ENCODE assay signal across 14 cellular contexts in the genomic region with DNA sequence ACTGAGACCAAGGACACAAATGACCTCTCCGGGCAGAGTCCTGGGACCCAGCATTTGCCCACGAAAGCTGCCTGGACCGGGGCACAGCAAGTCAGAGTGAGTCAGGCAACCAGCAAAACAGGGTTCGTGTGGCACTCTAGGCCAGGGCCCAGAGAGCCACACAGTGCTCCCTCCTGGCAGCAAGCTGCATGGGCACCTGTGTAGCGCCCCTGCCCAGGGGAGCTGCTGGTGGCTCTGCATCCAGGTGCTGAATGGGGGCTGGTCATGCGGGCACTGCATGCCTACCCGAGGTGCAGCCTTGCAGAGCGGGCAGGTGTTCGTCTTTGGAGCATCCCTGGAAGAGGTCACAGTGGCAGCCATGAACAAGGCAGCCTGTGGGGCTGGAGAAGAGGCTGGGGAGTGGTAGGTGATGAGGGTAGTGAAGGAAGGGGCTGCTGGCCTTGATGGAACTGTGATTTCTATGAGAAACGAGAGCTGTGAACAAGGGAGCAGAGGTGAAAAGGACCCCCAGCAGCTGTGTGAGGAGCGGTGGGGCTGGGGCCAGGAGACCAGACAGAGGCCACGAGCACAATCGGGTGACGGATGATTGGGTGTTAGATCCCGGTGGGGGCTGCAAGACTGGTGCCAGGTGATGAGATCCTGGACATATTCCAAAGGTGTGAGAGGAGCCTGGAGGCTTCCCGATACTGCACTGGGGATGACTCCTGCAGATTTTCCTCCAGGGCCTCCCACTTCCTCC.
DNase-seq lines count a peak whose midpoint lies in the region; ATAC-seq and TF ChIP-seq lines count a peak whose summit lies in the region.
"Had no signal": no experiment of that assay in that cellular context is flagged by ENCODE, and none has a peak within 500 bp of the region (broad histone marks: within the 10 kb centered on the region; RNA-seq: fewer than 3 reads in every experiment).

No MANE protein-coding gene starts in this region.

- H3K4me1 ChIP-seq in A673 (ENCODE audit: insufficient read depth, low read length, poor library complexity, severe bottlenecking) (no peaks in the 10 kb centered on the region), DOHH2 (ENCODE audit: control insufficient read depth, low read length) (no peaks in the 10 kb centered on the region), right lobe of liver (peaks cover 0 to 25% (median 9%) of the 10 kb centered on the region in 4 donors)

- no peak overlapping the region for H3K4me2 ChIP-seq in DOHH2 (ENCODE audit: low read length)
- H3K4me2 ChIP-seq: KMS-11 had no signal

- H3K27me3 ChIP-seq in A673 (replicated peaks; ENCODE audit: insufficient read depth, low read depth, low read length, poor library complexity) (no peaks in the 10 kb centered on the region), DOHH2 (ENCODE audit: control insufficient read depth, low read length) (no peaks in the 10 kb centered on the region), right lobe of liver (no peaks in the 10 kb centered on the region)

- no peaks in the 10 kb centered on the region for H3K79me2 ChIP-seq in DOHH2 (ENCODE audit: control insufficient read depth, low read length)

- H3K9me3 ChIP-seq in A673 (ENCODE audit: low read depth, low read length, poor library complexity, severe bottlenecking) (no peaks in the 10 kb centered on the region), DOHH2 (ENCODE audit: control insufficient read depth, insufficient read depth, low read length) (no peaks in the 10 kb centered on the region), right lobe of liver (no peaks in the 10 kb centered on the region)

- TF ChIP-seq POLR2A in right lobe of liver (IDR thresholded peaks at IDR 0.05) (no peak), erythroblast (IDR thresholded peaks at IDR 0.05; ENCODE audit: low read length) (no peak)

- peak; percentile 16 to 52 (median 26) for ATAC-seq in right lobe of liver
- no peak for ATAC-seq in HG02678 (IDR thresholded peaks at IDR 0.05; ENCODE audit: unreplicated experiment)
- ATAC-seq: sciatic nerve had no signal

- H3K27ac ChIP-seq in A673 (ENCODE audit: low read depth, low read length, poor library complexity, severe bottlenecking), result no peak overlapping the region
- H3K27ac ChIP-seq in DOHH2 (ENCODE audit: low read depth, low read length), result no peak overlapping the region
- H3K27ac ChIP-seq in right lobe of liver, result no peak overlapping the region
- H3K27ac ChIP-seq: KMS-11 had no signal

- H3F3A ChIP-seq in DOHH2 (ENCODE audit: control insufficient read depth, insufficient read depth), result no peaks in the 10 kb centered on the region

- 87% methylated on average over 11 of the region's 16 CpGs for WGBS in right lobe of liver (ENCODE audit: insufficient coverage, low coverage, low lambda C conversion rate, missing lambda C conversion rate)

- TF ChIP-seq CTCF in A673 (conservative IDR thresholded peaks at IDR 0.05; ENCODE audit: low read depth, low read length), result 0 out of 2 replicates have a peak, but pooled peaks have one; percentile 20
- peak; percentile 8 for TF ChIP-seq CTCF in DOHH2 (IDR thresholded peaks at IDR 0.05; ENCODE audit: low read depth, low read length, poor library complexity, severe bottlenecking)
- no peak for TF ChIP-seq CTCF in right lobe of liver (IDR thresholded peaks at IDR 0.05)

- no peak for DNase-seq in A673 (ENCODE audit: low spot score)
- peak; percentile 39 for DNase-seq in activated CD8-positive, alpha-beta memory T cell treated with anti-CD3 and anti-CD28 coated beads, Interleukin-2, amount 50 U/mL, for 48 hours
- DNase-seq in right lobe of liver, result no peak
- no peak for DNase-seq in SKM-1 (lab: John Stamatoyannopoulos, UW; ENCODE audit: unreplicated experiment)
- no peak for DNase-seq in stimulated activated CD4-positive, alpha-beta T cell treated with anti-CD3 and anti-CD28 coated beads, Interleukin-15, amount 100 ng/mL, for 24 hours
- DNase-seq in erythroblast (lab: John Stamatoyannopoulos, UW), result no peak
- DNase-seq: activated CD4-positive, alpha-beta T cell treated with anti-CD3 and anti-CD28 coated beads, Interleukin-2, amount 50 U/mL, for 1 hour; activated naive CD4-positive, alpha-beta T cell treated with anti-CD3 and anti-CD28 coated beads, Interleukin-2, amount 10 ng/mL, durations not matched to agents 7 days and 5 days; C1 segment of cervical spinal cord; NCI-H2171 treated with DMSO at 0.1 percent for 48 hours had no signal

- H4K20me1 ChIP-seq in DOHH2 (ENCODE audit: control insufficient read depth, insufficient read depth, low read depth, low read length), result no peaks in the 10 kb centered on the region

- H3K9me2 ChIP-seq in DOHH2 (replicated peaks; ENCODE audit: control insufficient read depth, low read length), result no peaks in the 10 kb centered on the region

- intact Hi-C loops in A673 (cut with micrococcal nuclease; ENCODE audit: unreplicated experiment) (no loop called here), right lobe of liver (cut with DNase I) (no loop called here)

- H3K4me3 ChIP-seq in A673 (ENCODE audit: low read depth, low read length, poor library complexity, severe bottlenecking) (no peak overlapping the region), DOHH2 (ENCODE audit: low read length) (no peak overlapping the region), right lobe of liver (no peak overlapping the region)

- H3K36me3 ChIP-seq in A673 (ENCODE audit: insufficient read depth, low read length, poor library complexity, severe bottlenecking) (peaks cover 15% of the 10 kb centered on the region), DOHH2 (ENCODE audit: control insufficient read depth, low read length) (peaks cover 21% of the 10 kb centered on the region; the same call in 1 of the 2 replicates), right lobe of liver (peaks cover 0 to 56% (median 5%) of the 10 kb centered on the region in 4 donors)

- no TSS peak for BruUV-seq in A673 (replicated peaks; lab: Mats Ljungman, UMichigan)

- POLR2A ChIA-PET in A673 (lab: Charles Lee; ENCODE audit: low non-redundant PET), result no interaction called here

- CTCF ChIA-PET in A673 (lab: Charles Lee), result interaction anchor here (0.6 kb wide), 1 partner anchor 1130 kb away, joined by 5 read pairs; no protein-coding TSS in a partner anchor

Comparison
In these comparisons a context has a peak if more than half of its experiments do, and no peak if none do; other contexts are left out.
1. CTCF ChIP-seq: peak in A673 (single experiment) and DOHH2 (single experiment); none in right lobe of liver (0 of 4).